ENCODE assay signal across 20 cellular contexts in the genomic region with DNA sequence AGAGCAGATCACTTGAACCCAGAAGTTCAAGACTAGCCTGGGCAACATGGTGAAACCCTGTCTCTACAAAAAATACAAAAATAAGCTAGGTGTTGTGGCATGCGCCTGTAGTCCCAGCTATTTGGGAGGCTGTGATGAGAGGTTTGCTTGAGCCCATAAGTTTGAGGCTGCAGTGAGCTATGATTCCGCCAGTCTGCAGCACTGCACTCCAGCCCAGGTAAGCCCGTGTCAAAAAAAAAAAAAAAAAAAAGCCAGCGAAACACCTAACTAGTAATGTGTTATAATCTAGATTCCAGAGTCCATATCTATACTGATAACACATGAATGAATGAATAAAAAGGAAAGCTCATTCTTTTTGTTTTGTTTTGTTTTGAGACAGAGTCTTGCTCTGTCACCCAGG.
"Had no signal": no experiment of that assay in that cellular context is flagged by ENCODE, and none has a peak within 500 bp of the region (broad histone marks: within the 10 kb centered on the region; RNA-seq: fewer than 3 reads in every experiment).

No MANE protein-coding gene starts in this region.

- H3K36me3 ChIP-seq: adrenal gland, SJSA1 had no signal

- H3K27ac Mint-ChIP-seq: activated CD8-positive, alpha-beta T cell treated with anti-CD3 and anti-CD28 coated beads, Interleukin-2, amount 10 ng/mL, durations not matched to agents 7 days and 5 days; activated naive CD8-positive, alpha-beta T cell treated with anti-CD3 and anti-CD28 coated beads, Interleukin-2, amount 10 ng/mL, durations not matched to agents 7 days and 5 days; T-helper 1 cell treated with Interleukin-12 subunit alpha and Interleukin-12 subunit beta and Interleukin-4 antibody, amounts not matched to agents 30 μg/mL and 1 μg/mL, for 36 hours had no signal

- H3K27ac ChIP-seq: adrenal gland, SJSA1 had no signal

- H3K4me1 Mint-ChIP-seq: activated naive CD8-positive, alpha-beta T cell treated with anti-CD3 and anti-CD28 coated beads, Interleukin-2, amount 10 ng/mL, durations not matched to agents 7 days and 5 days had no signal

- H3K27me3 ChIP-seq: adrenal gland, SJSA1 had no signal

- H3K4me3 ChIP-seq: adrenal gland, SJSA1 had no signal

- ATAC-seq: activated CD4-positive, CD25-positive, alpha-beta regulatory T cell treated with anti-CD3 and anti-CD28 coated beads, Interleukin-2, amount 50 U/mL, for 24 hours; activated CD8-positive, alpha-beta T cell treated with anti-CD3 and anti-CD28 coated beads, Interleukin-2, amount 10 ng/mL, durations not matched to agents 7 days and 5 days; SK-N-SH treated with all-trans-retinoic acid at 6 μM for 48 hours had no signal

- H3K9me3 ChIP-seq: adrenal gland, SJSA1 had no signal

- DNase-seq: activated CD4-positive, alpha-beta T cell treated with anti-CD3 and anti-CD28 coated beads for 4 hours; activated CD8-positive, alpha-beta memory T cell treated with anti-CD3 and anti-CD28 coated beads, Interleukin-2, amount 50 U/mL, for 48 hours; activated CD8-positive, alpha-beta T cell treated with anti-CD3 and anti-CD28 coated beads, Interleukin-2, amount 10 ng/mL, durations not matched to agents 7 days and 5 days; activated naive CD4-positive, alpha-beta T cell treated with anti-CD3 and anti-CD28 coated beads, Interleukin-2, amount 50 U/mL, for 16 hours; activated naive CD8-positive, alpha-beta T cell treated with anti-CD3 and anti-CD28 coated beads, Interleukin-2, amount 10 ng/mL, durations not matched to agents 7 days and 5 days; activated T-cell treated with anti-CD3 and anti-CD28 coated beads, Interleukin-2, amount 50 U/mL, for 1 hour; adrenal gland; anterior cingulate cortex; Kasumi-1; NCI-H1105 treated with DMSO at 0.1 percent for 48 hours; NCI-H1436 treated with DMSO at 0.1 percent for 48 hours; NCI-H187; NCI-H2081; NCI-H446; NCI-H524; SHP77 had no signal

- H3K4me1 ChIP-seq: adrenal gland, SJSA1 had no signal

- H3K4me3 Mint-ChIP-seq: activated CD8-positive, alpha-beta T cell treated with anti-CD3 and anti-CD28 coated beads, Interleukin-2, amount 10 ng/mL, durations not matched to agents 7 days and 5 days; activated naive CD8-positive, alpha-beta T cell treated with anti-CD3 and anti-CD28 coated beads, Interleukin-2, amount 10 ng/mL, durations not matched to agents 7 days and 5 days; T-helper 1 cell treated with Interleukin-12 subunit alpha and Interleukin-12 subunit beta and Interleukin-4 antibody, amounts not matched to agents 30 μg/mL and 1 μg/mL, for 36 hours had no signal

- H3K9me3 Mint-ChIP-seq: activated naive CD8-positive, alpha-beta T cell treated with anti-CD3 and anti-CD28 coated beads, Interleukin-2, amount 10 ng/mL, durations not matched to agents 7 days and 5 days had no signal

- H3K36me3 Mint-ChIP-seq: activated naive CD8-positive, alpha-beta T cell treated with anti-CD3 and anti-CD28 coated beads, Interleukin-2, amount 10 ng/mL, durations not matched to agents 7 days and 5 days had no signal
